In the genomic region with DNA sequence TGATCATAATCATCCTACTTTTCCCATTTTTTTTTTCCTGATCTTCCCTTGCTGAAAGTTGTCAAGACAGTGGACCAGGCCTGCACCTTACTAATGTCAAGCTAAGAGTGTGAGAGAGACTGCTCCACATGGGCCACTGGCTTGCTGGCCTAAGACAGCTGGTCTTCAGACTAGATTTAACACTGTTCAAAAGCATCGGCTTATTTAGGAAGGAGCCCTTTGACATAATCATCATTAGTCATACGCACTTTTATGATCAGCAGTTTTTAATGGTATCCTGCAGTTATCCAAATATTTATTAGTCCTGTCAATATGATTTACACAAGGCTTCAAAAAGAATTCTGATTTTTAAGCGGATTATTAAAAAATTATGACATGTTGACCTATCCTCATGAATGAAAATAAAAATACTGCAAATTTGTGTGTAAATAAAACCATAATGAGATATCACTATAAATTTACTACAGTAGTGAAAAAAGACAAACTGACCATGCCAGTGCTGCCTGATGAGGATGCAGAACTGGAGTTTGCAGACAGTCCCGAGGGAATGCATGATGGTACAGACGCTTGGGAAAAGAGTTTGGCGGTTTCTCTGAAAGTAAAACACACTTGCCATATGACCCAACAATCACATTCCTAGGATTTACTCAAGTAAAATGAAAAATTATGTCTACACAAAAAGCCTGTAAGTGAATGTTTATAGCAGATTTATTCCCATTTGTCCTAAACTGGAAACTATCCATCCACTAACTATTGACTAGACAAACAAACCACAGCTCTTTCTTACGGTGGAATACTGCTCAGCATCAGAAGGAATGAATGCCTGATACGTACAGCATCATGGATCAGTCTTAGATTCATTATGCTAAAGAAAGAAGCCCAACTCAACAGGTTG, we compare ENCODE assay signal across 23 cellular contexts.
"Had no signal": no experiment of that assay in that cellular context is flagged by ENCODE, and none has a peak within 500 bp of the region (broad histone marks: within the 10 kb centered on the region; RNA-seq: fewer than 3 reads in every experiment).

No MANE protein-coding gene starts in this region.

- H3K36me3 ChIP-seq: esophagus muscularis mucosa, neutrophil, tibial nerve, upper lobe of right lung, vagina had no signal

- H3K4me3 ChIP-seq: esophagus muscularis mucosa, mucosa of descending colon, skin epidermis, testis, tibial nerve, upper lobe of right lung, vagina had no signal

- H3K9me3 ChIP-seq: esophagus muscularis mucosa, mucosa of descending colon, neutrophil, testis, tibial nerve, upper lobe of right lung, vagina had no signal

- H3K4me1 ChIP-seq: testis, tibial nerve, upper lobe of right lung had no signal

- H3K27ac ChIP-seq: epithelial cell of prostate, esophagus muscularis mucosa, neutrophil, skin epidermis, testis, tibial nerve, upper lobe of right lung, vagina had no signal

- DNase-seq: cortex of kidney; effector memory CD4-positive, alpha-beta T cell; foreskin melanocyte; head of caudate nucleus; hippocampal formation; mammary epithelial cell; mucosa of descending colon; naive thymus-derived CD8-positive, alpha-beta T cell; posterior cingulate gyrus; stimulated activated CD4-positive, alpha-beta T cell treated with anti-CD3 and anti-CD28 coated beads, Interleukin-2, amount 100 ng/mL, for 24 hours; stimulated activated CD4-positive, alpha-beta T cell treated with anti-CD3 and anti-CD28 coated beads, Interleukin-4, amount 100 ng/mL, for 4 hours; stimulated activated naive B cell treated with anti-CD40 and anti-IgM and Interleukin-4, amounts not matched to agents 10 μg/mL and 1 μg/mL and 100 μg/mL, for 72 hours; stimulated activated naive CD8-positive, alpha-beta T cell treated with anti-CD3 and anti-CD28 coated beads, Interleukin-15, amount 100 ng/mL, for 72 hours; testis; upper lobe of right lung had no signal

- ATAC-seq: left lobe of liver; mucosa of descending colon; naive thymus-derived CD8-positive, alpha-beta T cell; sciatic nerve; stimulated activated naive B cell treated with anti-CD40 and anti-IgM and Interleukin-4, amounts not matched to agents 10 μg/mL and 1 μg/mL and 100 μg/mL, for 72 hours; upper lobe of right lung had no signal

- H3K27me3 ChIP-seq: esophagus muscularis mucosa, neutrophil, testis, tibial nerve, vagina had no signal
